ENCODE assay signal across 22 cellular contexts in genomic region chr7:100466830-100467605, GRCh38. TPM values are rescaled to one million over a fixed set of nuclear protein-coding genes. Genes with fewer than 3 reads are reported as not detected.
DNase-seq lines count a peak whose midpoint lies in the region; ATAC-seq and TF ChIP-seq lines count a peak whose summit lies in the region.
"Had no signal": no experiment of that assay in that cellular context is flagged by ENCODE, and none has a peak within 500 bp of the region (broad histone marks: within the 10 kb centered on the region; RNA-seq: fewer than 3 reads in every experiment).

No MANE protein-coding gene starts in this region.

- CTCF ChIA-PET in WTC11 (lab: Charles Lee), result interaction anchor here (1.2 to 7.9 kb wide), 6 partner anchors 12 to 97 kb away, joined by 4 to 56 read pairs (median 16); partner anchors contain the start of gene TSC22D4
- CTCF ChIA-PET in GM10248 (lab: Yijun Ruan, JAX), result interaction anchor here (1.0 to 4.8 kb wide), 3 partner anchors 14 to 121 kb away, joined by 3 to 46 read pairs (median 3); no protein-coding TSS in a partner anchor

- TF ChIP-seq EP300 in tibial nerve (IDR thresholded peaks at IDR 0.05), result peak in 1 of 2 donors; percentile 19

- H3K36me3 Mint-ChIP-seq in nephron progenitor cell (ENCODE audit: low read depth), result peaks cover 5% of the 10 kb centered on the region
- no peaks in the 10 kb centered on the region for H3K36me3 Mint-ChIP-seq in WTC11
- H3K36me3 Mint-ChIP-seq: activated naive CD4-positive, alpha-beta T cell treated with anti-CD3 and anti-CD28 coated beads, Interleukin-2, amount 50 U/mL, for 24 hours had no signal

- H3K4me1 Mint-ChIP-seq in nephron progenitor cell, result peaks cover 15% of the 10 kb centered on the region
- H3K4me1 Mint-ChIP-seq in WTC11, result 0 out of 2 replicates have a peak, but pooled peaks cover 8% of the 10 kb centered on the region

- peaks cover 0 to 66% (median 7%) of the 10 kb centered on the region in 9 donors for H3K36me3 ChIP-seq in heart right ventricle
- no peaks in the 10 kb centered on the region for H3K36me3 ChIP-seq in body of pancreas (replicated peaks in 1 of 2; ENCODE audit: insufficient read depth in 1 of 2, low read depth in 2 of 2)
- H3K36me3 ChIP-seq in tibial nerve, result peaks cover 0 to 44% (median 0%) of the 10 kb centered on the region in 3 donors

- POLR2A ChIA-PET in WTC11 (lab: Charles Lee), result interaction anchor here (1.1 to 1.6 kb wide), 2 partner anchors 38 to 104 kb away, joined by 4 to 5 read pairs; partner anchors contain the start of gene ZCWPW1
- POLR2A ChIA-PET in GM10248 (lab: Yijun Ruan, JAX), result interaction anchor here (0.6 kb wide), 1 partner anchor 169 kb away, joined by 6 read pairs; no protein-coding TSS in a partner anchor

- intact Hi-C loops in heart right ventricle (cut with DNase I) (loop anchor here in 9 of 10 donors (5.0 to 10.0 kb wide), 7 partner anchors 90 to 260 kb away; partner anchors contain the start of genes GIGYF1 (in 4 of the 9), EPO (in 2 of the 9) and POP7 (in 1 of the 9)), Right ventricle myocardium superior (cut with DNase I) (loop anchor here (5.0 to 10.0 kb wide), 3 partner anchors 95 to 258 kb away; partner anchors contain the start of genes EPO and GIGYF1), body of pancreas (cut with DNase I) (no loop called here)

- H3K4me3 ChIP-seq in heart right ventricle (no peak overlapping the region), body of pancreas (no peak overlapping the region), tibial nerve (peak overlapping the region; percentile 34 to 55 (median 42))
- H3K4me3 ChIP-seq: GM23248 had no signal

- no peaks in the 10 kb centered on the region for H3K27me3 Mint-ChIP-seq in nephron progenitor cell (ENCODE audit: low read depth, poor library complexity)
- H3K27me3 Mint-ChIP-seq in WTC11 (ENCODE audit: low read depth), result no peaks in the 10 kb centered on the region; the same call in 1 of the 2 replicates
- H3K27me3 Mint-ChIP-seq: activated naive CD4-positive, alpha-beta T cell treated with anti-CD3 and anti-CD28 coated beads, Interleukin-2, amount 50 U/mL, for 24 hours; progenitor cell of endocrine pancreas had no signal

- H3K9me3 Mint-ChIP-seq in nephron progenitor cell, result no peaks in the 10 kb centered on the region
- no peaks in the 10 kb centered on the region for H3K9me3 Mint-ChIP-seq in WTC11
- H3K9me3 Mint-ChIP-seq: activated naive CD4-positive, alpha-beta T cell treated with anti-CD3 and anti-CD28 coated beads, Interleukin-2, amount 50 U/mL, for 24 hours had no signal

- H3K27ac Mint-ChIP-seq in nephron progenitor cell, result peak overlapping the region; percentile 45
- H3K27ac Mint-ChIP-seq in WTC11, result no peak overlapping the region
- H3K27ac Mint-ChIP-seq: activated naive CD4-positive, alpha-beta T cell treated with anti-CD3 and anti-CD28 coated beads, Interleukin-2, amount 50 U/mL, for 24 hours had no signal

- ATAC-seq in heart right ventricle (peak in 1 of 8 donors; percentile 0), Right ventricle myocardium superior (ENCODE audit: poor library complexity) (no peak), body of pancreas (no peak), HG03135 (IDR thresholded peaks at IDR 0.05; ENCODE audit: unreplicated experiment) (no peak), WTC11 (no peak)

- DNase-seq in heart right ventricle (no peak), Right ventricle myocardium superior (no peak), body of pancreas (no peak), nephron progenitor cell (no peak), tibial nerve (ENCODE audit: low spot score in 2 of 2) (no peak), WTC11 (ENCODE audit: low spot score) (no peak), GM10248 (ENCODE audit: extremely low spot score) (no peak)
- DNase-seq: activated CD4-positive, alpha-beta T cell treated with anti-CD3 and anti-CD28 coated beads for 48 hours; KG1; NCI-H1417; NCI-H2227 treated with DMSO at 0.1 percent for 48 hours; NK-92 treated with Interleukin-12 subunit alpha and Interleukin-12 subunit beta, amount 100 ng/mL, for 24 hours; SHP77 treated with DMSO at 0.1 percent for 48 hours; stimulated activated CD4-positive, alpha-beta T cell treated with anti-CD3 and anti-CD28 coated beads, Interleukin-12 subunit alpha, Interleukin-12 subunit beta, amount 100 ng/mL, for 4 hours; stimulated activated naive CD4-positive, alpha-beta T cell treated with Interleukin-2 at 50 U/mL for 16 hours had no signal

- TF ChIP-seq POLR2A in body of pancreas (IDR thresholded peaks at IDR 0.05), result no peak
- no peak for TF ChIP-seq POLR2A in tibial nerve (IDR thresholded peaks at IDR 0.05)

- H3K27me3 ChIP-seq in heart right ventricle, result no peaks in the 10 kb centered on the region
- H3K27me3 ChIP-seq in body of pancreas, result no peaks in the 10 kb centered on the region
- H3K27me3 ChIP-seq in tibial nerve, result no peaks in the 10 kb centered on the region

- H3K4me1 ChIP-seq in heart right ventricle (peaks cover 14 to 67% (median 35%) of the 10 kb centered on the region in 9 donors), body of pancreas (peaks cover 41% of the 10 kb centered on the region), tibial nerve (peaks cover 0 to 87% (median 17%) of the 10 kb centered on the region in 4 donors)

- no peak overlapping the region for H3K4me3 Mint-ChIP-seq in nephron progenitor cell
- no peak overlapping the region for H3K4me3 Mint-ChIP-seq in WTC11
- H3K4me3 Mint-ChIP-seq: activated naive CD4-positive, alpha-beta T cell treated with anti-CD3 and anti-CD28 coated beads, Interleukin-2, amount 50 U/mL, for 24 hours had no signal

- H3K27ac ChIP-seq in heart right ventricle (peak overlapping the region in 8 of 10 donors; percentile 50 to 76 (median 68)), body of pancreas (peak overlapping the region in 3 of 4 donors; percentile 61 to 79 (median 68)), tibial nerve (peak overlapping the region; percentile 75 to 94 (median 84))
- H3K27ac ChIP-seq: GM23248, HL-60 had no signal

- H3K9me3 ChIP-seq in heart right ventricle (no peaks in the 10 kb centered on the region), body of pancreas (no peaks in the 10 kb centered on the region), tibial nerve (no peaks in the 10 kb centered on the region)

- 74 to 78% methylated on average over 26 of the region's 26 CpGs for WGBS in heart right ventricle, 2 donors
- WGBS in body of pancreas, 2 donors, result 72 to 78% methylated on average over 7 to 24 of the region's 26 CpGs
- 48 to 53% methylated on average over 18 to 23 of the region's 26 CpGs for WGBS in tibial nerve, 2 donors

- TF ChIP-seq CTCF in heart right ventricle (IDR thresholded peaks at IDR 0.05) (no peak), body of pancreas (IDR thresholded peaks at IDR 0.05) (no peak), nephron progenitor cell (IDR thresholded peaks at IDR 0.05) (no peak), tibial nerve (IDR thresholded peaks at IDR 0.05) (no peak), WTC11 (IDR thresholded peaks at IDR 0.05) (no peak), GM10248 (IDR thresholded peaks at IDR 0.05; ENCODE audit: control extremely low read depth, extremely low read depth, low read depth, missing control alignments) (no peak)

TF ChIP-seq in WTC11, 78 proteins besides CTCF, POLR2A, EP300 and RAD21:
- TF ChIP-seq HMGA2 (CRISPR knock-in tag; IDR thresholded peaks at IDR 0.05) (no peak), TCF7 (CRISPR knock-in tag; IDR thresholded peaks at IDR 0.05; ENCODE audit: low read depth) (no peak), TEAD4 (CRISPR knock-in tag; IDR thresholded peaks at IDR 0.05) (no peak), ZMAT4 (CRISPR knock-in tag; IDR thresholded peaks at IDR 0.05) (no peak)

RNA-seq across cellular contexts. Expression of gene SPACDR, which starts 3.0 kb away (rescaled TPM):
- total RNA-seq in heart right ventricle (1 to 10 TPM in 2 of 10 donors, under 1 TPM in 4, not detected in 4; 0.28 to 1.1 (median 0.54) TPM), Right ventricle myocardium superior (0.81 TPM), body of pancreas (1 to 10 TPM in 1 of 2 donors, not detected in 1; 1.0 TPM), tibial nerve (1 to 10 TPM in 3 of 4 donors, not detected in 1; 1.5 to 2.1 (median 1.8) TPM), WTC11 (2021) (0.33 to 0.48 TPM (median 0.39 TPM) in 3 replicates)
- polyA plus RNA-seq in heart right ventricle, result 1 to 10 TPM in 1 of 2 donors, under 1 TPM in 1; 0.93 to 1.3 TPM
- total RNA-seq: Daoy, GM23248 had no signal

RNA-seq across cellular contexts. Expression of gene TSC22D4, which starts 12.0 kb away (rescaled TPM):
- total RNA-seq in heart right ventricle, result 10 to 100 TPM; 36.0 to 72.3 (median 46.7) TPM
- polyA plus RNA-seq in heart right ventricle, result 10 to 100 TPM; 46.0 to 53.7 TPM
- 47.4 TPM for total RNA-seq in Right ventricle myocardium superior
- total RNA-seq in body of pancreas, result 10 to 100 TPM; 16.6 to 34.9 TPM
- total RNA-seq in tibial nerve, result 100 to 1,000 TPM; 154 to 224 (median 188) TPM
- total RNA-seq in WTC11 (2021), result 27.5 to 34.5 TPM (median 29.7 TPM) in 3 replicates

RNA-seq across cellular contexts. Expression of gene NYAP1, which starts 16.7 kb away (rescaled TPM):
- total RNA-seq in heart right ventricle (under 1 TPM; 0.10 to 0.86 (median 0.30) TPM), Right ventricle myocardium superior (0.16 TPM), body of pancreas (1 to 10 TPM; 1.0 to 1.3 TPM), tibial nerve (10 to 100 TPM in 3 of 4 donors, 1 to 10 TPM in 1; 8.8 to 21.3 (median 11.4) TPM), WTC11 (2021) (6.2 to 7.6 TPM (median 6.7 TPM) in 3 replicates)
- polyA plus RNA-seq in heart right ventricle, result under 1 TPM; 0.30 to 0.59 TPM
- total RNA-seq: GM23248, myocyte had no signal
- polyA plus RNA-seq: GM23248 had no signal

RNA-seq across cellular contexts. Expression of gene PPP1R35, which starts 30.7 kb away (rescaled TPM):
- total RNA-seq in heart right ventricle (10 to 100 TPM in 7 of 10 donors, 1 to 10 TPM in 3; 7.5 to 18.2 (median 11.3) TPM), Right ventricle myocardium superior (10.9 TPM), body of pancreas (10 to 100 TPM; 39.4 to 69.2 TPM), tibial nerve (10 to 100 TPM; 44.3 to 85.8 (median 53.3) TPM), WTC11 (2021) (85.9 to 90.8 TPM (median 88.3 TPM) in 3 replicates)
- polyA plus RNA-seq in heart right ventricle, result 10 to 100 TPM; 30.3 to 60.4 TPM

RNA-seq across cellular contexts. Expression of gene MEPCE, which starts 37.4 kb away (rescaled TPM):
- 10 to 100 TPM; 17.2 to 27.7 (median 23.0) TPM for total RNA-seq in heart right ventricle
- polyA plus RNA-seq in heart right ventricle, result 10 to 100 TPM; 15.1 to 18.7 TPM
- 22.2 TPM for total RNA-seq in Right ventricle myocardium superior
- total RNA-seq in body of pancreas, result 10 to 100 TPM; 14.0 to 34.9 TPM
- 10 to 100 TPM; 39.5 to 50.2 (median 46.6) TPM for total RNA-seq in tibial nerve
- total RNA-seq in WTC11 (2021), result 41.9 to 49.6 TPM (median 47.7 TPM) in 3 replicates

Comparison
In these comparisons a context has a peak if more than half of its experiments do, and no peak if none do; other contexts are left out.
1. H3K4me3 ChIP-seq: peak in tibial nerve (4 of 4); none in heart right ventricle (0 of 10) and body of pancreas (0 of 2).
2. Peak in every context shown above with its lines, with median percentiles within 50 percentile points of each other: H3K27ac ChIP-seq.